In the genomic region with DNA sequence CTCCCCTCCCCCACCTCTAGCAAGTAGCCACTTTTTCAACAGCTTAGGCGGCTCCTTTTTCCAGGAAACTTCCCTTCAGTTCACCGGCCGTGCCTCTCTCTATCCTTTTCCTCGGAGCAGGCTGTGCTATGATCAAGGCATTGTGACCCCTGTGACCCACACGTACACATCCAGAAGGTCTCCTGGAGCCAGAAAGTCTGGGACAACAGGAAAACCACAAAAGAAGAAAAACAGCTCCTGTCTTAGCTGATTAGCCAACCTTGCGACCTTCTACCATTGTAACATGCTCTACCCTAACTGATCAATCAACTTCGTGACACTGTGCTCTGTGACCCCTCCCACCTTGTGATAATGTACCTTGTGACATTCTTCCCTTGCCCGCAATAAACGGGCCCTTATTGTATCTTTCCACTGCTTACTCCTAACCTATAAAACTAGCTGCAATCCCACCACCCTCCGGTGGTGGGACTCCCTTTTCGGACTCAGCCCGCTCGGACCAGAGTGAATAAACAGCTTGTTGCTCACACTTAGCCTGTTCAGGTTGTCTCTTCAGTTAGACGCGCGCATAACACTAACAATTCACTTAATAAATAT, we compare ENCODE assay signal across 1 cellular context.
TF ChIP-seq lines count a peak whose summit lies in the region.

No MANE protein-coding gene starts in this region.

TF ChIP-seq in HepG2, 621 proteins besides CTCF, POLR2A, EP300 and RAD21 (continued from another document and continues in another):
- TF ChIP-seq, protein P1, sequence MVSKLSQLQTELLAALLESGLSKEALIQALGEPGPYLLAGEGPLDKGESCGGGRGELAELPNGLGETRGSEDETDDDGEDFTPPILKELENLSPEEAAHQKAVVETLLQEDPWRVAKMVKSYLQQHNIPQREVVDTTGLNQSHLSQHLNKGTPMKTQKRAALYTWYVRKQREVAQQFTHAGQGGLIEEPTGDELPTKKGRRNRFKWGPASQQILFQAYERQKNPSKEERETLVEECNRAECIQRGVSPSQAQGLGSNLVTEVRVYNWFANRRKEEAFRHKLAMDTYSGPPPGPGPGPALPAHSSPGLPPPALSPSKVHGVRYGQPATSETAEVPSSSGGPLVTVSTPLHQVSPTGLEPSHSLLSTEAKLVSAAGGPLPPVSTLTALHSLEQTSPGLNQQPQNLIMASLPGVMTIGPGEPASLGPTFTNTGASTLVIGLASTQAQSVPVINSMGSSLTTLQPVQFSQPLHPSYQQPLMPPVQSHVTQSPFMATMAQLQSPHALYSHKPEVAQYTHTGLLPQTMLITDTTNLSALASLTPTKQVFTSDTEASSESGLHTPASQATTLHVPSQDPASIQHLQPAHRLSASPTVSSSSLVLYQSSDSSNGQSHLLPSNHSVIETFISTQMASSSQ (IDR thresholded peaks at IDR 0.05; ENCODE audit: low read depth), result peak; percentile 60
- TF ChIP-seq, protein P1 (CRISPR knock-in tag; IDR thresholded peaks at IDR 0.05; ENCODE audit: borderline replicate concordance), result peak; percentile 75; the same call in 1 of the 2 replicates
- TF ChIP-seq MTF1 (CRISPR knock-in tag; IDR thresholded peaks at IDR 0.05) (no peak), HNRNPK (IDR thresholded peaks at IDR 0.05; ENCODE audit: low read depth, low read length, poor library complexity, severe bottlenecking) (no peak), AGO2 (optimal IDR thresholded peaks at IDR 0.05; ENCODE audit: low read depth, low read length) (no peak), SUZ12 (IDR thresholded peaks at IDR 0.05; ENCODE audit: low read depth, low read length) (no peak), REL (CRISPR knock-in tag; conservative IDR thresholded peaks at IDR 0.05) (no peak), HCFC1 (IDR thresholded peaks at IDR 0.05; ENCODE audit: low read depth, low read length) (no peak), GATA4 (IDR thresholded peaks at IDR 0.05; ENCODE audit: borderline replicate concordance, low read depth) (peak; percentile 88), ZNF225 (CRISPR knock-in tag; IDR thresholded peaks at IDR 0.05) (no peak; the same call in 1 of the 2 replicates), ZNF543 (CRISPR knock-in tag; IDR thresholded peaks at IDR 0.05) (peak; percentile 77; the same call in 1 of the 2 replicates), NR2C2 (CRISPR knock-in tag; IDR thresholded peaks at IDR 0.05; ENCODE audit: borderline replicate concordance) (peak; percentile 18; the same call in 1 of the 2 replicates), ZNF546 (CRISPR knock-in tag; conservative IDR thresholded peaks at IDR 0.05) (no peak), ZNF501 (CRISPR knock-in tag; IDR thresholded peaks at IDR 0.05) (no peak), RXRB (CRISPR knock-in tag; IDR thresholded peaks at IDR 0.05; ENCODE audit: borderline replicate concordance) (peak; percentile 74; the same call in 1 of the 2 replicates), ZNF607 (CRISPR knock-in tag; IDR thresholded peaks at IDR 0.05; ENCODE audit: borderline replicate concordance) (no peak), MED1 (CRISPR knock-in tag; IDR thresholded peaks at IDR 0.05) (peak; percentile 87), RBM39 (IDR thresholded peaks at IDR 0.05; ENCODE audit: low read depth, low read length, poor library complexity, severe bottlenecking) (no peak), RARA (CRISPR knock-in tag; IDR thresholded peaks at IDR 0.05) (peak; percentile 90), ZBTB7A (CRISPR knock-in tag; IDR thresholded peaks at IDR 0.05) (no peak; the same call in 1 of the 2 replicates), ZNF337 (CRISPR knock-in tag; IDR thresholded peaks at IDR 0.05; ENCODE audit: borderline replicate concordance, low read depth) (no peak), ZSCAN25 (CRISPR knock-in tag; IDR thresholded peaks at IDR 0.05) (0 out of 2 replicates have a peak, but pooled peaks have one; percentile 27), ELF3 (CRISPR knock-in tag; IDR thresholded peaks at IDR 0.05) (peak; percentile 86), EEA1 (CRISPR knock-in tag; IDR thresholded peaks at IDR 0.05; ENCODE audit: borderline replicate concordance) (no peak), TP53 (CRISPR knock-in tag; conservative IDR thresholded peaks at IDR 0.05) (no peak), NFE2L1 (CRISPR knock-in tag; IDR thresholded peaks at IDR 0.05; ENCODE audit: borderline replicate concordance) (no peak), ZNF788 (CRISPR knock-in tag; IDR thresholded peaks at IDR 0.05; ENCODE audit: borderline replicate concordance) (peak; percentile 73; the same call in 1 of the 2 replicates), ZNF773 (CRISPR knock-in tag; IDR thresholded peaks at IDR 0.05; ENCODE audit: borderline replicate concordance) (no peak), CREB1 (IDR thresholded peaks at IDR 0.05) (peak; percentile 56), CREB1 (CRISPR knock-in tag; IDR thresholded peaks at IDR 0.05) (peak; percentile 42; the same call in 1 of the 2 replicates), MAF1 (CRISPR knock-in tag; IDR thresholded peaks at IDR 0.05; ENCODE audit: borderline replicate concordance) (no peak), ZNF10 (CRISPR knock-in tag; IDR thresholded peaks at IDR 0.05; ENCODE audit: borderline replicate concordance, low read depth) (no peak), RFXAP (CRISPR knock-in tag; IDR thresholded peaks at IDR 0.05; ENCODE audit: borderline replicate concordance) (no peak), ZNF317 (CRISPR knock-in tag; IDR thresholded peaks at IDR 0.05) (0 out of 2 replicates have a peak, but pooled peaks have one; percentile 15), KMT2B (CRISPR knock-in tag; IDR thresholded peaks at IDR 0.05) (no peak), ZNF891 (CRISPR knock-in tag; IDR thresholded peaks at IDR 0.05) (no peak)
- TF ChIP-seq, protein P2, sequence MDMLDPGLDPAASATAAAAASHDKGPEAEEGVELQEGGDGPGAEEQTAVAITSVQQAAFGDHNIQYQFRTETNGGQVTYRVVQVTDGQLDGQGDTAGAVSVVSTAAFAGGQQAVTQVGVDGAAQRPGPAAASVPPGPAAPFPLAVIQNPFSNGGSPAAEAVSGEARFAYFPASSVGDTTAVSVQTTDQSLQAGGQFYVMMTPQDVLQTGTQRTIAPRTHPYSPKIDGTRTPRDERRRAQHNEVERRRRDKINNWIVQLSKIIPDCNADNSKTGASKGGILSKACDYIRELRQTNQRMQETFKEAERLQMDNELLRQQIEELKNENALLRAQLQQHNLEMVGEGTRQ (IDR thresholded peaks at IDR 0.05; ENCODE audit: low read depth, low read length), result no peak
- TF ChIP-seq, protein P2 (CRISPR knock-in tag; IDR thresholded peaks at IDR 0.05; ENCODE audit: borderline replicate concordance), result no peak
- TF ChIP-seq, protein P3, sequence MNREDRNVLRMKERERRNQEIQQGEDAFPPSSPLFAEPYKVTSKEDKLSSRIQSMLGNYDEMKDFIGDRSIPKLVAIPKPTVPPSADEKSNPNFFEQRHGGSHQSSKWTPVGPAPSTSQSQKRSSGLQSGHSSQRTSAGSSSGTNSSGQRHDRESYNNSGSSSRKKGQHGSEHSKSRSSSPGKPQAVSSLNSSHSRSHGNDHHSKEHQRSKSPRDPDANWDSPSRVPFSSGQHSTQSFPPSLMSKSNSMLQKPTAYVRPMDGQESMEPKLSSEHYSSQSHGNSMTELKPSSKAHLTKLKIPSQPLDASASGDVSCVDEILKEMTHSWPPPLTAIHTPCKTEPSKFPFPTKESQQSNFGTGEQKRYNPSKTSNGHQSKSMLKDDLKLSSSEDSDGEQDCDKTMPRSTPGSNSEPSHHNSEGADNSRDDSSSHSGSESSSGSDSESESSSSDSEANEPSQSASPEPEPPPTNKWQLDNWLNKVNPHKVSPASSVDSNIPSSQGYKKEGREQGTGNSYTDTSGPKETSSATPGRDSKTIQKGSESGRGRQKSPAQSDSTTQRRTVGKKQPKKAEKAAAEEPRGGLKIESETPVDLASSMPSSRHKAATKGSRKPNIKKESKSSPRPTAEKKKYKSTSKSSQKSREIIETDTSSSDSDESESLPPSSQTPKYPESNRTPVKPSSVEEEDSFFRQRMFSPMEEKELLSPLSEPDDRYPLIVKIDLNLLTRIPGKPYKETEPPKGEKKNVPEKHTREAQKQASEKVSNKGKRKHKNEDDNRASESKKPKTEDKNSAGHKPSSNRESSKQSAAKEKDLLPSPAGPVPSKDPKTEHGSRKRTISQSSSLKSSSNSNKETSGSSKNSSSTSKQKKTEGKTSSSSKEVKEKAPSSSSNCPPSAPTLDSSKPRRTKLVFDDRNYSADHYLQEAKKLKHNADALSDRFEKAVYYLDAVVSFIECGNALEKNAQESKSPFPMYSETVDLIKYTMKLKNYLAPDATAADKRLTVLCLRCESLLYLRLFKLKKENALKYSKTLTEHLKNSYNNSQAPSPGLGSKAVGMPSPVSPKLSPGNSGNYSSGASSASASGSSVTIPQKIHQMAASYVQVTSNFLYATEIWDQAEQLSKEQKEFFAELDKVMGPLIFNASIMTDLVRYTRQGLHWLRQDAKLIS (CRISPR knock-in tag; IDR thresholded peaks at IDR 0.05), result no peak; the same call in 1 of the 2 replicates
- TF ChIP-seq, protein P4, sequence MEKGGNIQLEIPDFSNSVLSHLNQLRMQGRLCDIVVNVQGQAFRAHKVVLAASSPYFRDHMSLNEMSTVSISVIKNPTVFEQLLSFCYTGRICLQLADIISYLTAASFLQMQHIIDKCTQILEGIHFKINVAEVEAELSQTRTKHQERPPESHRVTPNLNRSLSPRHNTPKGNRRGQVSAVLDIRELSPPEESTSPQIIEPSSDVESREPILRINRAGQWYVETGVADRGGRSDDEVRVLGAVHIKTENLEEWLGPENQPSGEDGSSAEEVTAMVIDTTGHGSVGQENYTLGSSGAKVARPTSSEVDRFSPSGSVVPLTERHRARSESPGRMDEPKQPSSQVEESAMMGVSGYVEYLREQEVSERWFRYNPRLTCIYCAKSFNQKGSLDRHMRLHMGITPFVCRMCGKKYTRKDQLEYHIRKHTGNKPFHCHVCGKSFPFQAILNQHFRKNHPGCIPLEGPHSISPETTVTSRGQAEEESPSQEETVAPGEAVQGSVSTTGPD (CRISPR knock-in tag; IDR thresholded peaks at IDR 0.05), result no peak
- TF ChIP-seq, protein P5, sequence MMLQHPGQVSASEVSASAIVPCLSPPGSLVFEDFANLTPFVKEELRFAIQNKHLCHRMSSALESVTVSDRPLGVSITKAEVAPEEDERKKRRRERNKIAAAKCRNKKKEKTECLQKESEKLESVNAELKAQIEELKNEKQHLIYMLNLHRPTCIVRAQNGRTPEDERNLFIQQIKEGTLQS (CRISPR knock-in tag; IDR thresholded peaks at IDR 0.05), result no peak
- TF ChIP-seq, protein P6, sequence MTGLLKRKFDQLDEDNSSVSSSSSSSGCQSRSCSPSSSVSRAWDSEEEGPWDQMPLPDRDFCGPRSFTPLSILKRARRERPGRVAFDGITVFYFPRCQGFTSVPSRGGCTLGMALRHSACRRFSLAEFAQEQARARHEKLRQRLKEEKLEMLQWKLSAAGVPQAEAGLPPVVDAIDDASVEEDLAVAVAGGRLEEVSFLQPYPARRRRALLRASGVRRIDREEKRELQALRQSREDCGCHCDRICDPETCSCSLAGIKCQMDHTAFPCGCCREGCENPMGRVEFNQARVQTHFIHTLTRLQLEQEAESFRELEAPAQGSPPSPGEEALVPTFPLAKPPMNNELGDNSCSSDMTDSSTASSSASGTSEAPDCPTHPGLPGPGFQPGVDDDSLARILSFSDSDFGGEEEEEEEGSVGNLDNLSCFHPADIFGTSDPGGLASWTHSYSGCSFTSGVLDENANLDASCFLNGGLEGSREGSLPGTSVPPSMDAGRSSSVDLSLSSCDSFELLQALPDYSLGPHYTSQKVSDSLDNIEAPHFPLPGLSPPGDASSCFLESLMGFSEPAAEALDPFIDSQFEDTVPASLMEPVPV (CRISPR knock-in tag; IDR thresholded peaks at IDR 0.05), result no peak
- TF ChIP-seq, protein P7, sequence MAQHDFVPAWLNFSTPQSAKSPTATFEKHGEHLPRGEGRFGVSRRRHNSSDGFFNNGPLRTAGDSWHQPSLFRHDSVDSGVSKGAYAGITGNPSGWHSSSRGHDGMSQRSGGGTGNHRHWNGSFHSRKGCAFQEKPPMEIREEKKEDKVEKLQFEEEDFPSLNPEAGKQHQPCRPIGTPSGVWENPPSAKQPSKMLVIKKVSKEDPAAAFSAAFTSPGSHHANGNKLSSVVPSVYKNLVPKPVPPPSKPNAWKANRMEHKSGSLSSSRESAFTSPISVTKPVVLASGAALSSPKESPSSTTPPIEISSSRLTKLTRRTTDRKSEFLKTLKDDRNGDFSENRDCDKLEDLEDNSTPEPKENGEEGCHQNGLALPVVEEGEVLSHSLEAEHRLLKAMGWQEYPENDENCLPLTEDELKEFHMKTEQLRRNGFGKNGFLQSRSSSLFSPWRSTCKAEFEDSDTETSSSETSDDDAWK (CRISPR knock-in tag; IDR thresholded peaks at IDR 0.05), result no peak
- TF ChIP-seq, protein P8, sequence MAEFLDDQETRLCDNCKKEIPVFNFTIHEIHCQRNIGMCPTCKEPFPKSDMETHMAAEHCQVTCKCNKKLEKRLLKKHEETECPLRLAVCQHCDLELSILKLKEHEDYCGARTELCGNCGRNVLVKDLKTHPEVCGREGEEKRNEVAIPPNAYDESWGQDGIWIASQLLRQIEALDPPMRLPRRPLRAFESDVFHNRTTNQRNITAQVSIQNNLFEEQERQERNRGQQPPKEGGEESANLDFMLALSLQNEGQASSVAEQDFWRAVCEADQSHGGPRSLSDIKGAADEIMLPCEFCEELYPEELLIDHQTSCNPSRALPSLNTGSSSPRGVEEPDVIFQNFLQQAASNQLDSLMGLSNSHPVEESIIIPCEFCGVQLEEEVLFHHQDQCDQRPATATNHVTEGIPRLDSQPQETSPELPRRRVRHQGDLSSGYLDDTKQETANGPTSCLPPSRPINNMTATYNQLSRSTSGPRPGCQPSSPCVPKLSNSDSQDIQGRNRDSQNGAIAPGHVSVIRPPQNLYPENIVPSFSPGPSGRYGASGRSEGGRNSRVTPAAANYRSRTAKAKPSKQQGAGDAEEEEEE (CRISPR knock-in tag; IDR thresholded peaks at IDR 0.05; ENCODE audit: borderline replicate concordance), result no peak
- TF ChIP-seq, protein P9, sequence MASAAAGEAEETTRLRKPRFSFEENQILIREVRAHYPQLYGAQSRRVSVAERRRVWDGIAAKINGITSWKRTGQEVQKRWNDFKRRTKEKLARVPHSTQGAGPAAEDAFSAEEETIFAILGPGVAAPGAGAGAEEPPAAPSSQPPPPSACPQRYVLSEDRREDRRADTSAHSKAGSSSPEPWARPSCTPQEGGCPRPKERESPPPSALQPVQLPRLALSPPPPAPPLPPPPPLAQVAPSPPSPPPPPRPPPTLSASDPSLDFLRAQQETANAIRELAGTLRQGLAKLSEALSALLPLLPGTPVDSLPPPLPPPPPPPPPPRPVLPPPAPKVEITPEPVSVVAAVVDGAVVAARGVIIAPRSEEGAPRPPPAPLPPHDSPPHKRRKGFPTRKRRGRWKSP (CRISPR knock-in tag; IDR thresholded peaks at IDR 0.05), result no peak
